Comparison of ENCODE assay signal across 8 cellular contexts in genomic region chr6:26158581-26159416, GRCh38.
DNase-seq lines count a peak whose midpoint lies in the region; ATAC-seq and TF ChIP-seq lines count a peak whose summit lies in the region.

No MANE protein-coding gene starts in this region.

- in situ Hi-C loops in Panc1 (cut with HindIII; ENCODE audit: low pct_unique_long_range_greater_than_20kb, low sequenced_read_pairs) = no loop called here

- no peaks in the 10 kb centered on the region for H3K9me3 ChIP-seq in BE2C
- no peaks in the 10 kb centered on the region for H3K9me3 ChIP-seq in Panc1 (ENCODE audit: control insufficient read depth, insufficient read depth, low read depth, low read length)
- H3K9me3 ChIP-seq in gastroesophageal sphincter = no peaks in the 10 kb centered on the region
- H3K9me3 ChIP-seq in neuronal stem cell (replicated peaks in 1 of 2; ENCODE audit: control insufficient read depth in 2 of 2, insufficient read depth in 1 of 2, low read depth in 1 of 2, low read length in 2 of 2) = no peaks in the 10 kb centered on the region
- no peaks in the 10 kb centered on the region for H3K9me3 ChIP-seq in aorta (ENCODE audit: control insufficient read depth, low read length)

- no peak overlapping the region for H3K23ac ChIP-seq in neuronal stem cell (ENCODE audit: low read depth, low read length, poor library complexity)

- H3K27ac ChIP-seq in Panc1 (ENCODE audit: low read length) (peak overlapping the region; percentile 96), gastroesophageal sphincter (peak overlapping the region; percentile 93 to 99 (median 98)), neuronal stem cell (replicated peaks; ENCODE audit: low read length) (peak overlapping the region; percentile 78), aorta (ENCODE audit: low read depth in 1 of 2, low read length in 2 of 2) (peak overlapping the region; percentile 64 to 94)

- H3K4me1 ChIP-seq in BE2C (peaks cover 3% of the 10 kb centered on the region; the same call in 1 of the 2 replicates), Panc1 (ENCODE audit: control insufficient read depth, insufficient read depth, low read length) (peaks cover 13% of the 10 kb centered on the region), gastroesophageal sphincter (peaks cover 0 to 39% (median 8%) of the 10 kb centered on the region in 3 donors), neuronal stem cell (ENCODE audit: control insufficient read depth in 2 of 2, insufficient read depth in 1 of 2, low read depth in 1 of 2, low read length in 2 of 2) (no peaks in the 10 kb centered on the region), aorta (ENCODE audit: control insufficient read depth in 1 of 2, insufficient read depth in 2 of 2, low read length in 2 of 2) (peaks cover 0 to 4% of the 10 kb centered on the region in 2 donors)

- H3K14ac ChIP-seq in neuronal stem cell (ENCODE audit: low read length) = no peak overlapping the region

- H3K79me1 ChIP-seq in neuronal stem cell (ENCODE audit: low read depth, low read length) = no peaks in the 10 kb centered on the region

- H3K27me3 ChIP-seq in BE2C (no peaks in the 10 kb centered on the region), Panc1 (ENCODE audit: control insufficient read depth, insufficient read depth, low read length) (no peaks in the 10 kb centered on the region), gastroesophageal sphincter (no peaks in the 10 kb centered on the region), neuronal stem cell (ENCODE audit: control insufficient read depth in 3 of 3, insufficient read depth in 3 of 3, low read depth in 1 of 3, low read length in 3 of 3) (no peaks in the 10 kb centered on the region), aorta (ENCODE audit: control insufficient read depth in 1 of 2, insufficient read depth in 2 of 2, low read length in 1 of 2) (peaks cover 0 to 4% of the 10 kb centered on the region in 2 donors)

- H2BK12ac ChIP-seq in neuronal stem cell (ENCODE audit: low read length) = no peak overlapping the region

- H3K18ac ChIP-seq in neuronal stem cell (ENCODE audit: low read length) = peak overlapping the region; percentile 86

- H3K4ac ChIP-seq in neuronal stem cell (ENCODE audit: low read length) = no peak overlapping the region

- no peak overlapping the region for H2BK120ac ChIP-seq in neuronal stem cell (ENCODE audit: low read depth, low read length)

- peak overlapping the region; percentile 99 for H3K4me3 ChIP-seq in BE2C (ENCODE audit: low read depth, low read length)
- peak overlapping the region; percentile 93 to 94 for H3K4me3 ChIP-seq in Panc1 (ENCODE audit: low read depth in 2 of 2, low read length in 2 of 2)
- H3K4me3 ChIP-seq in gastroesophageal sphincter = peak overlapping the region; percentile 50 to 82
- H3K4me3 ChIP-seq in neuronal stem cell (ENCODE audit: low read length in 2 of 2) = peak overlapping the region; percentile 57 to 88
- H3K4me3 ChIP-seq in aorta (ENCODE audit: low read length in 2 of 2) = peak overlapping the region; percentile 76 to 99

- H2BK5ac ChIP-seq in neuronal stem cell (ENCODE audit: low read length) = no peak overlapping the region

- peak overlapping the region; percentile 75 for H3K4me2 ChIP-seq in neuronal stem cell (ENCODE audit: insufficient read depth, low read length, poor library complexity, severe bottlenecking)

- H3K9ac ChIP-seq in neuronal stem cell (ENCODE audit: low read depth, low read length, poor library complexity) = peak overlapping the region; percentile 83

- TF ChIP-seq POLR2A in gastroesophageal sphincter (IDR thresholded peaks at IDR 0.05) = no peak

- POLR2A ChIA-PET in Panc1 (lab: Charles Lee) = interaction anchor here (0.7 to 4.6 kb wide), 13 partner anchors 11 to 136 kb away, joined by 3 to 88 read pairs (median 7); a partner anchor contains a TSS

- TF ChIP-seq CTCF in BE2C (IDR thresholded peaks at IDR 0.05; ENCODE audit: low read depth, low read length) (no peak), Panc1 (IDR thresholded peaks at IDR 0.05) (no peak), gastroesophageal sphincter (IDR thresholded peaks at IDR 0.05) (no peak)

- BruUV-seq in Panc1 (replicated peaks; lab: Mats Ljungman, UMichigan) = no TSS peak

- H4K91ac ChIP-seq in neuronal stem cell (ENCODE audit: low read depth, low read length, poor library complexity) = no peak overlapping the region

- H2BK15ac ChIP-seq in neuronal stem cell (ENCODE audit: low read length) = no peak overlapping the region

- H2AK5ac ChIP-seq in neuronal stem cell (ENCODE audit: low read depth, low read length) = no peak overlapping the region

- peak overlapping the region; percentile 32 for H4K8ac ChIP-seq in neuronal stem cell (ENCODE audit: low read depth, low read length)

- TF ChIP-seq EP300 in gastroesophageal sphincter (IDR thresholded peaks at IDR 0.05) = no peak

- ATAC-seq in Panc1 (no peak), gastroesophageal sphincter (no peak), aorta (ENCODE audit: low FRiP score) (peak; percentile 34), GM18519 (IDR thresholded peaks at IDR 0.05; ENCODE audit: low FRiP score, unreplicated experiment) (no peak)

- H2AFZ ChIP-seq in neuronal stem cell (ENCODE audit: low read length) = peak overlapping the region; percentile 1

- DNase-seq in BE2C (peak; percentile 44), HCEC 1CT (peak; percentile 63), Panc1 (ENCODE audit: low read depth, low spot score) (no peak), activated gamma-delta T cell (lab: John Stamatoyannopoulos, UW) (peak; percentile 27), neuronal stem cell (ENCODE audit: low spot score) (no peak), aorta (peak; percentile 80 to 82)

- 0% methylated on average over 16 to 22 of the region's 22 CpGs for WGBS in gastroesophageal sphincter (ENCODE audit: low coverage in 1 of 2), 2 donors
- WGBS in neuronal stem cell (ENCODE audit: extremely low coverage in 2 of 2, insufficient read length in 2 of 2, insufficient replicate concordance in 1 of 2), 2 donors = no CpG with 5 or more reads among the region's 22 CpGs
- WGBS in aorta, 2 donors = 0% methylated on average over 22 of the region's 22 CpGs

- intact Hi-C loops in Panc1 (cut with micrococcal nuclease; ENCODE audit: unreplicated experiment) (loop anchor here (1.0 to 5.0 kb wide), 2 partner anchors 34 to 39 kb away; a partner anchor contains a TSS), aorta (cut with DNase I) (loop anchor here in 1 of 2 donors (5.0 kb wide), 2 partner anchors 39 to 989 kb away; a partner anchor contains a TSS)

- H3K36me3 ChIP-seq in BE2C (peaks cover 2% of the 10 kb centered on the region; the same call in 1 of the 2 replicates), Panc1 (ENCODE audit: control insufficient read depth, insufficient read depth, low read length) (no peaks in the 10 kb centered on the region; the same call in none of the 2 replicates), gastroesophageal sphincter (peaks cover 0 to 6% of the 10 kb centered on the region in 2 donors), neuronal stem cell (replicated peaks in 1 of 2; ENCODE audit: control insufficient read depth in 2 of 2, insufficient read depth in 2 of 2, low read length in 2 of 2) (peaks cover 0 to 1% of the 10 kb centered on the region in 2 donors), aorta (ENCODE audit: control insufficient read depth in 1 of 2, insufficient read depth in 2 of 2, low read length in 1 of 2) (no peaks in the 10 kb centered on the region)

- CTCF ChIA-PET in Panc1 (lab: Charles Lee) = interaction anchor here (0.6 kb wide), 1 partner anchor 378 kb away, joined by 3 read pairs; no protein-coding TSS in a partner anchor

Comparison
In these comparisons a context has a peak if more than half of its experiments do, and no peak if none do; other contexts are left out.
1. DNase-seq: peak in BE2C (single experiment), HCEC 1CT (single experiment), activated gamma-delta T cell (single experiment) and aorta (2 of 2); none in Panc1 (single experiment) and neuronal stem cell (single experiment).
2. Peak in every context shown above with its lines, with median percentiles within 50 percentile points of each other: H3K4me3 ChIP-seq and H3K27ac ChIP-seq.